26 cellular contexts compared by ENCODE assay signal in the genomic region with DNA sequence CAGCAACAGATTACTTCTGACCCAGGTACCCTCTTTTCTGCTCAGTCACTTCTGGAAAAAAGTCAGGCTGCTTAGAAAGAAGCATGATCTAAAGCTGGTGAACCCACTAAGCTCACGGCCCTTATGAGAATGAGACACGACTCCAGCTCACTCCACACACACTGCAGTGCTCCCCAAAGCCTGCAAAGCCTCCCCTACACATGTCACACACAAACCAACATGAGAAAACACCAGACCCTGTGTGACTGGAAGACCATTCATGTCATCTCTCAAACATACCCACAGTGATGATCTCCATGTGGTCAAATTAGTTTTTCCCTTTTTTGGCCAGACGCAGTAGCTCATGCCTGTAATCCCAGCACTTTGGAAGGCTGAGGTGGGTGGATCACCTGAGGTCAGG. TPM values are rescaled to one million over a fixed set of nuclear protein-coding genes. Genes with fewer than 3 reads are reported as not detected.
A peak's percentile ranks its signal among the peaks of the same experiment; 100 is the strongest.
DNase-seq lines count a peak whose midpoint lies in the region; ATAC-seq and TF ChIP-seq lines count a peak whose summit lies in the region.
"Had no signal": no experiment of that assay in that cellular context is flagged by ENCODE, and none has a peak within 500 bp of the region (broad histone marks: within the 10 kb centered on the region; RNA-seq: fewer than 3 reads in every experiment).

No MANE protein-coding gene starts in this region.

- no peaks in the 10 kb centered on the region for H3K4me1 Mint-ChIP-seq in brain
- peaks cover 31% of the 10 kb centered on the region for H3K4me1 Mint-ChIP-seq in stimulated activated effector memory CD8-positive, alpha-beta T cell treated with anti-CD3 and anti-CD28 coated beads, Interleukin-12 subunit alpha, Interleukin-12 subunit beta, amount 100 ng/mL, for 72 hours
- H3K4me1 Mint-ChIP-seq in stimulated activated memory B cell treated with anti-CD40 and anti-IgM and Interleukin-4, amounts not matched to agents 10 μg/mL and 1 μg/mL and 100 μg/mL, for 72 hours: peaks cover 10% of the 10 kb centered on the region

- peak overlapping the region in 1 of 5 experiments; percentile 58 for H3K4me3 Mint-ChIP-seq in brain
- no peak overlapping the region for H3K4me3 Mint-ChIP-seq in stimulated activated effector memory CD8-positive, alpha-beta T cell treated with anti-CD3 and anti-CD28 coated beads, Interleukin-12 subunit alpha, Interleukin-12 subunit beta, amount 100 ng/mL, for 72 hours
- H3K4me3 Mint-ChIP-seq in stimulated activated memory B cell treated with anti-CD40 and anti-IgM and Interleukin-4, amounts not matched to agents 10 μg/mL and 1 μg/mL and 100 μg/mL, for 72 hours: no peak overlapping the region

- POLR2A ChIA-PET in RWPE1 (lab: Yijun Ruan, JAX; ENCODE audit: low non-redundant PET): no interaction called here
- POLR2A ChIA-PET in OCI-LY7 (lab: Charles Lee): interaction anchor here (0.9 to 1.1 kb wide), 2 partner anchors 19 to 104 kb away, joined by 3 to 5 read pairs; no protein-coding TSS in a partner anchor

- H4K20me1 ChIP-seq in OCI-LY7 (ENCODE audit: insufficient read depth, low read length): no peaks in the 10 kb centered on the region

- no peaks in the 10 kb centered on the region for H3K27me3 Mint-ChIP-seq in brain
- no peaks in the 10 kb centered on the region for H3K27me3 Mint-ChIP-seq in stimulated activated memory B cell treated with anti-CD40 and anti-IgM and Interleukin-4, amounts not matched to agents 10 μg/mL and 1 μg/mL and 100 μg/mL, for 72 hours

- H3K36me3 ChIP-seq in OCI-LY7 (ENCODE audit: insufficient read depth, low read length): peaks cover 86% of the 10 kb centered on the region
- H3K36me3 ChIP-seq: breast epithelium, ovary had no signal

- H3K79me2 ChIP-seq in OCI-LY7 (ENCODE audit: insufficient read depth, low read depth, low read length): no peaks in the 10 kb centered on the region

- H3K27ac Mint-ChIP-seq in brain: peak overlapping the region in 3 of 5 experiments; percentile 75 to 97 (median 86)
- H3K27ac Mint-ChIP-seq in stimulated activated effector memory CD8-positive, alpha-beta T cell treated with anti-CD3 and anti-CD28 coated beads, Interleukin-12 subunit alpha, Interleukin-12 subunit beta, amount 100 ng/mL, for 72 hours: peak overlapping the region; percentile 85
- no peak overlapping the region for H3K27ac Mint-ChIP-seq in stimulated activated memory B cell treated with anti-CD40 and anti-IgM and Interleukin-4, amounts not matched to agents 10 μg/mL and 1 μg/mL and 100 μg/mL, for 72 hours

- no TSS peak for BruUV-seq in OCI-LY7 (replicated peaks; lab: Mats Ljungman, UMichigan)

- H3K4me3 ChIP-seq in OCI-LY7 (ENCODE audit: low read depth, low read length, poor library complexity, severe bottlenecking): no peak overlapping the region
- H3K4me3 ChIP-seq: adrenal gland, breast epithelium, coronary artery, ovary, suprapubic skin had no signal

- DNase-seq in activated effector memory CD4-positive, alpha-beta T cell treated with anti-CD3 and anti-CD28 coated beads, Interleukin-2, amount 50 U/mL, for 16 hours: peak; percentile 24
- DNase-seq in activated effector memory CD4-positive, alpha-beta T cell treated with Interleukin-2 at 50 U/mL for 16 hours: no peak
- DNase-seq in RWPE1 (ENCODE audit: low spot score): no peak
- DNase-seq in stimulated activated effector memory CD8-positive, alpha-beta T cell treated with anti-CD3 and anti-CD28 coated beads, Interleukin-12 subunit alpha, Interleukin-12 subunit beta, amount 100 ng/mL, for 72 hours (ENCODE audit: low spot score in 2 of 2): no peak
- no peak for DNase-seq in CD1c-positive myeloid dendritic cell (ENCODE audit: extremely low spot score)
- no peak for DNase-seq in OCI-LY7 (ENCODE audit: low spot score)
- DNase-seq: activated CD4-positive, alpha-beta T cell treated with anti-CD3 and anti-CD28 coated beads, Interleukin-2, amount 50 U/mL, for 4 hours; adrenal gland; C1 segment of cervical spinal cord; GOT3; kidney glomerular epithelial cell; mesenchymal stem cell; NCI-H1105; NCI-H2029 treated with DMSO at 0.1 percent for 48 hours; NCI-H345; NCI-H774; Right ventricle myocardium superior; stimulated activated CD8-positive, alpha-beta memory T cell treated with anti-CD3 and anti-CD28 coated beads, Interleukin-4, amount 100 ng/mL, for 48 hours had no signal

- no peaks in the 10 kb centered on the region for H3K9me3 ChIP-seq in OCI-LY7 (ENCODE audit: low read length)
- H3K9me3 ChIP-seq: adrenal gland, breast epithelium, ovary, suprapubic skin had no signal

- CTCF ChIA-PET in RWPE1 (lab: Yijun Ruan, JAX): interaction anchor here (0.6 kb wide), 1 partner anchor 186 kb away, joined by 9 read pairs; no protein-coding TSS in a partner anchor
- CTCF ChIA-PET in OCI-LY7 (lab: Charles Lee; ENCODE audit: unreplicated experiment): no interaction called here

- TF ChIP-seq CTCF in RWPE1 (conservative IDR thresholded peaks at IDR 0.05; ENCODE audit: low read depth) (no peak), brain (conservative IDR thresholded peaks at IDR 0.05) (no peak), OCI-LY7 (conservative IDR thresholded peaks at IDR 0.05; ENCODE audit: low read length) (no peak)

- H3K9me2 ChIP-seq in OCI-LY7 (ENCODE audit: insufficient read depth, low read length): no peaks in the 10 kb centered on the region

- no peaks in the 10 kb centered on the region for H3K9me3 Mint-ChIP-seq in brain
- H3K9me3 Mint-ChIP-seq in stimulated activated effector memory CD8-positive, alpha-beta T cell treated with anti-CD3 and anti-CD28 coated beads, Interleukin-12 subunit alpha, Interleukin-12 subunit beta, amount 100 ng/mL, for 72 hours: no peaks in the 10 kb centered on the region
- no peaks in the 10 kb centered on the region for H3K9me3 Mint-ChIP-seq in stimulated activated memory B cell treated with anti-CD40 and anti-IgM and Interleukin-4, amounts not matched to agents 10 μg/mL and 1 μg/mL and 100 μg/mL, for 72 hours

- H3K4me2 ChIP-seq in OCI-LY7 (ENCODE audit: low read length): no peak overlapping the region

- no peak overlapping the region for H2AFZ ChIP-seq in OCI-LY7 (ENCODE audit: low read length)

- H3K27ac ChIP-seq in RWPE1: peak overlapping the region; percentile 11; the same call in 1 of the 2 replicates
- no peak overlapping the region for H3K27ac ChIP-seq in OCI-LY7 (ENCODE audit: low read depth, low read length, poor library complexity, severe bottlenecking)
- H3K27ac ChIP-seq: adrenal gland, breast epithelium, coronary artery, ovary, suprapubic skin had no signal

- ATAC-seq in stimulated activated effector memory CD8-positive, alpha-beta T cell treated with anti-CD3 and anti-CD28 coated beads, Interleukin-12 subunit alpha, Interleukin-12 subunit beta, amount 100 ng/mL, for 72 hours: no peak
- ATAC-seq in stimulated activated memory B cell treated with anti-CD40 and anti-IgM and Interleukin-4, amounts not matched to agents 10 μg/mL and 1 μg/mL and 100 μg/mL, for 72 hours: no peak
- ATAC-seq: sciatic nerve had no signal

- H3K36me3 Mint-ChIP-seq in brain: peaks cover 82% of the 10 kb centered on the region
- peaks cover 84% of the 10 kb centered on the region for H3K36me3 Mint-ChIP-seq in stimulated activated effector memory CD8-positive, alpha-beta T cell treated with anti-CD3 and anti-CD28 coated beads, Interleukin-12 subunit alpha, Interleukin-12 subunit beta, amount 100 ng/mL, for 72 hours
- H3K36me3 Mint-ChIP-seq in stimulated activated memory B cell treated with anti-CD40 and anti-IgM and Interleukin-4, amounts not matched to agents 10 μg/mL and 1 μg/mL and 100 μg/mL, for 72 hours: peaks cover 58% of the 10 kb centered on the region

- H3K4me1 ChIP-seq in OCI-LY7 (ENCODE audit: insufficient read depth, low read length, poor library complexity, severe bottlenecking): peaks cover 4% of the 10 kb centered on the region
- H3K4me1 ChIP-seq: adrenal gland, breast epithelium had no signal

- intact Hi-C loops in OCI-LY7 (cut with micrococcal nuclease; ENCODE audit: unreplicated experiment): no loop called here

RNA-seq across cellular contexts. Expression of a gene that starts 0.4 kb away (rescaled TPM):
- not detected for polyA plus RNA-seq in brain (ENCODE audit: insufficient read depth, low read depth, low replicate concordance)
- total RNA-seq in OCI-LY7 (2014; rRNA removed; shearing (Covaris generic)): 0.31 and 0.32 TPM in 2 replicates
- 0.27 and 0.68 TPM in 2 replicates for total RNA-seq in OCI-LY7 (2022)
- total RNA-seq: Right ventricle myocardium superior, suprapubic skin, urinary bladder had no signal

RNA-seq across cellular contexts. Expression of a gene that starts 22.5 kb away (rescaled TPM):
- polyA plus RNA-seq in brain (ENCODE audit: insufficient read depth, low read depth, low replicate concordance): 47.7 TPM
- total RNA-seq in OCI-LY7 (2014; rRNA removed; shearing (Covaris generic)): 56.9 and 59.5 TPM in 2 replicates
- 63.5 and 70.4 TPM in 2 replicates for total RNA-seq in OCI-LY7 (2022)

RNA-seq across cellular contexts. Expression of a gene that starts 22.7 kb away (rescaled TPM):
- polyA plus RNA-seq in brain (ENCODE audit: insufficient read depth, low read depth, low replicate concordance): 11.7 TPM
- 22.9 and 28.9 TPM in 2 replicates for total RNA-seq in OCI-LY7 (2014; rRNA removed; shearing (Covaris generic))
- total RNA-seq in OCI-LY7 (2022): 37.1 TPM in 2 replicates

RNA-seq across cellular contexts. Expression of a gene that starts 27.4 kb away (rescaled TPM):
- polyA plus RNA-seq in brain (ENCODE audit: insufficient read depth, low read depth, low replicate concordance): 147 TPM
- 194 and 232 TPM in 2 replicates for total RNA-seq in OCI-LY7 (2014; rRNA removed; shearing (Covaris generic))
- 110 and 115 TPM in 2 replicates for total RNA-seq in OCI-LY7 (2022)
